9 cellular contexts compared by ENCODE assay signal in the genomic region with DNA sequence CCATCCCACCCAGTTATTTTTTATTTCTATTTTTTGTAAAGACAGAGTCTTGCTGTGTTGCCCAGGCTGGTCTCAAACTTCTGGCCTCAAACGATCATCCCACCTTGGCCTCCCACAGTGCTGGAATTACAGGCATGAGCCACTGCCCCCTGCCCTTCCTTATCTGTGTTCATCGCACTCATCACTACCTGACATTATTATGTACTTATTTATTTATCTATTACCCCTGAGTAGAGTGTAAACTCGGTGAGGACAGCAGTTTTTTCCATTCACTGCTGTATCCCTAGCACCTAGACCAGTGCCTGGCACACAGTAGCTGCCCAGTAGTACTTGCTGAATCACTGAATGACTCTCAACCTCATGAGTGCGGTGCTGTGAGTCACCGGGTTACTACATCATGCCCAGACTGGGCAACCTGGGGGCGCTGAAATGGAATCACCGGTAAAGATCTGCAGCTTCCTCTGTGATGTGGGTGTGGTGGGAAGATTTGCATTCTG.
DNase-seq lines count a peak whose midpoint lies in the region; ATAC-seq lines count a peak whose summit lies in the region.
"Had no signal": no experiment of that assay in that cellular context is flagged by ENCODE, and none has a peak within 500 bp of the region (broad histone marks: within the 10 kb centered on the region; RNA-seq: fewer than 3 reads in every experiment).

No MANE protein-coding gene starts in this region.

- peak overlapping the region in 1 of 2 donors; percentile 25 for H3K4me3 ChIP-seq in duodenal mucosa (ENCODE audit: low read depth in 1 of 2, low read length in 2 of 2)
- no peak overlapping the region for H3K4me3 ChIP-seq in mucosa of rectum (ENCODE audit: low read length in 2 of 2)

- DNase-seq in AG08396 (ENCODE audit: low spot score) (peak; percentile 41), M059J (ENCODE audit: low read depth) (peak; percentile 95)
- no peak for DNase-seq in stimulated activated naive CD8-positive, alpha-beta T cell treated with anti-CD3 and anti-CD28 coated beads, Interleukin-15, Interleukin-2, amounts not matched to agents 100 U/mL and 50 U/mL, for 24 hours
- DNase-seq: activated B cell treated with CpG ODN at 0.5 μM for 24 hours had no signal

- H3K27me3 ChIP-seq in duodenal mucosa (ENCODE audit: control insufficient read depth in 1 of 2, insufficient read depth in 2 of 2, low read length in 2 of 2) (no peaks in the 10 kb centered on the region), mucosa of rectum (ENCODE audit: control insufficient read depth in 2 of 2, insufficient read depth in 2 of 2, low read length in 2 of 2) (no peaks in the 10 kb centered on the region)

- H3K36me3 ChIP-seq in duodenal mucosa (ENCODE audit: control insufficient read depth in 1 of 2, insufficient read depth in 2 of 2, low read length in 2 of 2), result no peaks in the 10 kb centered on the region
- no peaks in the 10 kb centered on the region for H3K36me3 ChIP-seq in mucosa of rectum (ENCODE audit: control insufficient read depth in 2 of 2, insufficient read depth in 2 of 2, low read length in 2 of 2)

- H3K9me3 ChIP-seq in duodenal mucosa (ENCODE audit: control insufficient read depth in 1 of 2, low read length in 2 of 2) (no peaks in the 10 kb centered on the region), mucosa of rectum (ENCODE audit: control insufficient read depth in 2 of 2, low read length in 2 of 2) (no peaks in the 10 kb centered on the region)

- ATAC-seq in HG02610 (IDR thresholded peaks at IDR 0.05; ENCODE audit: unreplicated experiment) (no peak), GM19467 (IDR thresholded peaks at IDR 0.05; ENCODE audit: unreplicated experiment) (no peak), GM18519 (IDR thresholded peaks at IDR 0.05; ENCODE audit: low FRiP score, unreplicated experiment) (no peak)
- no peak for ATAC-seq in stimulated activated naive CD8-positive, alpha-beta T cell treated with anti-CD3 and anti-CD28 coated beads, Interleukin-15, Interleukin-2, amounts not matched to agents 100 U/mL and 50 U/mL, for 24 hours

- H3K9ac ChIP-seq in duodenal mucosa (ENCODE audit: low read depth in 1 of 2, low read length in 2 of 2) (no peak overlapping the region), mucosa of rectum (ENCODE audit: low read depth in 1 of 2, low read length in 2 of 2) (no peak overlapping the region)

- H3K4me1 ChIP-seq in duodenal mucosa (ENCODE audit: control insufficient read depth in 1 of 2, insufficient read depth in 2 of 2, low read length in 2 of 2) (peaks cover 19 to 21% of the 10 kb centered on the region in 2 donors), mucosa of rectum (ENCODE audit: control insufficient read depth in 2 of 2, insufficient read depth in 2 of 2, low read length in 2 of 2) (peaks cover 10 to 20% of the 10 kb centered on the region in 2 donors)

- H3K27ac ChIP-seq in duodenal mucosa (ENCODE audit: low read depth, low read length), result peak overlapping the region; percentile 59
- peak overlapping the region; percentile 71 to 77 for H3K27ac ChIP-seq in mucosa of rectum (ENCODE audit: low read depth in 2 of 2, low read length in 2 of 2)
